In genomic region chr6:150800596-150801310, GRCh38 we compare ENCODE assay signal across 24 cellular contexts.
DNase-seq lines count a peak whose midpoint lies in the region; ATAC-seq and TF ChIP-seq lines count a peak whose summit lies in the region.
"Had no signal": no experiment of that assay in that cellular context is flagged by ENCODE, and none has a peak within 500 bp of the region (broad histone marks: within the 10 kb centered on the region; RNA-seq: fewer than 3 reads in every experiment).

No MANE protein-coding gene starts in this region.

- peak overlapping the region in 1 of 3 experiments; percentile 40 for H3K4me3 Mint-ChIP-seq in nephron
- H3K4me3 Mint-ChIP-seq: activated CD4-positive, alpha-beta memory T cell treated with anti-CD3 and anti-CD28 coated beads for 36 hours had no signal

- CTCF ChIA-PET in A673 (lab: Charles Lee) (no interaction called here), HEK293 (lab: Yijun Ruan, JAX) (interaction anchor here (0.7 kb wide), 1 partner anchor 15 kb away, joined by 3 read pairs; no protein-coding TSS in a partner anchor)

- intact Hi-C loops in A673 (cut with micrococcal nuclease; ENCODE audit: unreplicated experiment) = loop anchor here (10.0 kb wide), 1 partner anchor 196 kb away; no protein-coding TSS in a partner anchor
- intact Hi-C loops in breast epithelium (cut with DNase I; ENCODE audit: low total_unique reads) = no loop called here

- peak overlapping the region; percentile 11 to 89 (median 82) for H3K27ac Mint-ChIP-seq in nephron
- H3K27ac Mint-ChIP-seq: activated CD4-positive, alpha-beta memory T cell treated with anti-CD3 and anti-CD28 coated beads for 36 hours; activated naive CD4-positive, alpha-beta T cell treated with anti-CD3 and anti-CD28 coated beads, Interleukin-2, amount 50 U/mL, for 72 hours; activated T-helper 2 cell treated with anti-CD3 and anti-CD28 coated beads, Interferon-gamma antibody, Interleukin-2, Interleukin-4, amounts not matched to agents 10 μg/mL and 5 μg/mL and 100 μg/mL, durations not matched to agents 14 hours and 24 hours and 36 hours had no signal

- peaks cover 24% of the 10 kb centered on the region for H3K4me1 ChIP-seq in A673 (ENCODE audit: insufficient read depth, low read length, poor library complexity, severe bottlenecking)
- no peaks in the 10 kb centered on the region for H3K4me1 ChIP-seq in HEK293 (ENCODE audit: control insufficient read depth, insufficient read depth, low read length)
- H3K4me1 ChIP-seq in breast epithelium = no peaks in the 10 kb centered on the region
- H3K4me1 ChIP-seq: A549, gastroesophageal sphincter, upper lobe of right lung had no signal

- DNase-seq in A673 (ENCODE audit: low spot score) (no peak), fibroblast of gingiva (ENCODE audit: low read depth) (peak; percentile 13), anterior cingulate cortex (lab: John Stamatoyannopoulos, UW) (no peak), NCI-H187 (lab: John Stamatoyannopoulos, UW) (no peak), breast epithelium (ENCODE audit: low spot score in 2 of 2) (no peak)
- DNase-seq: activated CD4-positive, alpha-beta memory T cell treated with anti-CD3 and anti-CD28 coated beads for 36 hours; activated CD4-positive, CD25-positive, alpha-beta regulatory T cell; activated CD8-positive, alpha-beta memory T cell treated with anti-CD3 and anti-CD28 coated beads, Interleukin-2, amount 50 U/mL, for 48 hours; Calu3; effector CD4-positive, alpha-beta T cell; NCI-H1092; NCI-H2029 treated with DMSO at 0.1 percent for 48 hours; NCI-H446; T-helper 9 cell; upper lobe of right lung had no signal

- no peak for TF ChIP-seq CTCF in A673 (conservative IDR thresholded peaks at IDR 0.05; ENCODE audit: low read depth, low read length)
- TF ChIP-seq CTCF in HEK293 (tag by site-specific recombination; IDR thresholded peaks at IDR 0.05) = no peak
- TF ChIP-seq CTCF in nephron (IDR thresholded peaks at IDR 0.05; ENCODE audit: unreplicated experiment in 3 of 3) = no peak
- TF ChIP-seq CTCF in breast epithelium (IDR thresholded peaks at IDR 0.05) = no peak

- H3K9me3 ChIP-seq in A673 (ENCODE audit: low read depth, low read length, poor library complexity, severe bottlenecking) (no peaks in the 10 kb centered on the region), HEK293 (ENCODE audit: control insufficient read depth, insufficient read depth, low read depth, low read length) (no peaks in the 10 kb centered on the region), breast epithelium (no peaks in the 10 kb centered on the region)
- H3K9me3 ChIP-seq: A549, gastroesophageal sphincter, upper lobe of right lung had no signal

- H3K4me3 ChIP-seq in A673 (ENCODE audit: low read depth, low read length, poor library complexity, severe bottlenecking) = no peak overlapping the region
- no peak overlapping the region for H3K4me3 ChIP-seq in HEK293 (ENCODE audit: low read depth, low read length)
- no peak overlapping the region for H3K4me3 ChIP-seq in breast epithelium
- H3K4me3 ChIP-seq: A549, gastroesophageal sphincter, upper lobe of right lung had no signal

- ATAC-seq in GM21786 (IDR thresholded peaks at IDR 0.05; ENCODE audit: unreplicated experiment) = no peak
- ATAC-seq: A549; activated naive CD4-positive, alpha-beta T cell treated with anti-CD3 and anti-CD28 coated beads, Interleukin-2, amount 50 U/mL, for 72 hours; gastroesophageal sphincter; HCT116; HepG2; upper lobe of right lung had no signal

- no peaks in the 10 kb centered on the region for H3K36me3 ChIP-seq in A673 (ENCODE audit: insufficient read depth, low read length, poor library complexity, severe bottlenecking)
- H3K36me3 ChIP-seq in HEK293 (ENCODE audit: control insufficient read depth in 2 of 2, insufficient read depth in 1 of 2, low read length in 2 of 2) = peaks cover 7% of the 10 kb centered on the region in 2 experiments; a peak in 2 of 3 replicates
- H3K36me3 ChIP-seq in breast epithelium = no peaks in the 10 kb centered on the region

- POLR2A ChIA-PET in A673 (lab: Charles Lee; ENCODE audit: low non-redundant PET) (no interaction called here), HEK293 (lab: Yijun Ruan, JAX) (no interaction called here)

- TF ChIP-seq POLR2A in breast epithelium (IDR thresholded peaks at IDR 0.05) = no peak

- BruUV-seq in A673 (replicated peaks; lab: Mats Ljungman, UMichigan) = no TSS peak

- H3K36me3 Mint-ChIP-seq in nephron (ENCODE audit: low read depth) = peaks cover 60% of the 10 kb centered on the region
- H3K36me3 Mint-ChIP-seq: activated CD4-positive, alpha-beta memory T cell treated with anti-CD3 and anti-CD28 coated beads for 36 hours; activated naive CD4-positive, alpha-beta T cell treated with anti-CD3 and anti-CD28 coated beads, Interleukin-2, amount 50 U/mL, for 72 hours had no signal

- H3K27me3 ChIP-seq in A673 (replicated peaks; ENCODE audit: insufficient read depth, low read depth, low read length, poor library complexity) = no peaks in the 10 kb centered on the region
- no peaks in the 10 kb centered on the region for H3K27me3 ChIP-seq in breast epithelium
- H3K27me3 ChIP-seq: gastroesophageal sphincter, upper lobe of right lung had no signal

- H3K27ac ChIP-seq in A673 (ENCODE audit: low read depth, low read length, poor library complexity, severe bottlenecking) (peak overlapping the region; percentile 62), HEK293 (ENCODE audit: extremely low read depth, low read depth, low read length) (no peak overlapping the region), breast epithelium (no peak overlapping the region)
- H3K27ac ChIP-seq: A549, gastroesophageal sphincter, upper lobe of right lung had no signal

- H3K4me1 Mint-ChIP-seq in nephron = peaks cover 25% of the 10 kb centered on the region

- no peaks in the 10 kb centered on the region for H3K27me3 Mint-ChIP-seq in nephron (ENCODE audit: low read depth)
- H3K27me3 Mint-ChIP-seq: activated CD4-positive, alpha-beta memory T cell treated with anti-CD3 and anti-CD28 coated beads for 36 hours had no signal

- H3K9me3 Mint-ChIP-seq in nephron = no peaks in the 10 kb centered on the region
- H3K9me3 Mint-ChIP-seq: activated CD4-positive, alpha-beta memory T cell treated with anti-CD3 and anti-CD28 coated beads for 36 hours; activated naive CD4-positive, alpha-beta T cell treated with anti-CD3 and anti-CD28 coated beads, Interleukin-2, amount 50 U/mL, for 72 hours; activated T-helper 2 cell treated with anti-CD3 and anti-CD28 coated beads, Interferon-gamma antibody, Interleukin-2, Interleukin-4, amounts not matched to agents 10 μg/mL and 5 μg/mL and 100 μg/mL, durations not matched to agents 14 hours and 24 hours and 36 hours had no signal

TF ChIP-seq in HEK293, 187 proteins besides CTCF, POLR2A, EP300 and RAD21:
- TF ChIP-seq ZBTB48 (tag by site-specific recombination; IDR thresholded peaks at IDR 0.05) (peak; percentile 42; the same call in 1 of the 2 replicates), SP7 (tag by site-specific recombination; IDR thresholded peaks at IDR 0.05) (no peak)
TF ChIP-seq in HEK293: peak in this region for 1.
